ENCODE assay signal across 15 cellular contexts in the genomic region with DNA sequence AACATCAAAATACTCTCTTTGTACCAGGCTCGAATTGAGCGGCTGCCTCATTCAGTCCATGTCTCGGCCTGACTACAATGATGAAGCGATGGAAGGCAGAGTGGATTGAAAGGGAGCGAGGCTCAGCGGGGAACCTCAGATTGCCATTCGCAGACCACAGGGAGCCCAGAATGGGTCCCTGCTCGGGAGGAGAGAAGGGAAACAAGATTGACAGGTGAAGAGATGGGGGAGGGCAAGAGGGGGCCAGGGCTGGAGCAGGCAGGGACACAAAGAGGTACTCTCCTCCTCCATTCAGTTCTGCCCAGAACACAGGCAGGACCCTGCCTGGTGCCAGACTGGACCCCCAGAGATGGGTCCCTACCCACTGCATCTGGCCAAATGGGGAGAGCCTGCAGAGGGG.
DNase-seq lines count a peak whose midpoint lies in the region; ATAC-seq and TF ChIP-seq lines count a peak whose summit lies in the region.
"Had no signal": no experiment of that assay in that cellular context is flagged by ENCODE, and none has a peak within 500 bp of the region (broad histone marks: within the 10 kb centered on the region; RNA-seq: fewer than 3 reads in every experiment).

No MANE protein-coding gene starts in this region.

- no peak overlapping the region for H3K27ac Mint-ChIP-seq in endodermal cell
- H3K27ac Mint-ChIP-seq: CD4-positive, CD25-positive, alpha-beta regulatory T cell had no signal

- H3K36me3 ChIP-seq in neural cell (ENCODE audit: insufficient read depth, low read length) (no peaks in the 10 kb centered on the region), endodermal cell (ENCODE audit: control insufficient read depth, insufficient read depth, low read length) (no peaks in the 10 kb centered on the region)
- H3K36me3 ChIP-seq: BLaER1 treated with 17β-estradiol and CSF1 and Interleukin-3, amounts not matched to agents 10 nM and 100 nM had no signal

- H3K4me3 Mint-ChIP-seq in endodermal cell: no peak overlapping the region
- H3K4me3 Mint-ChIP-seq: CD4-positive, CD25-positive, alpha-beta regulatory T cell; H9 had no signal

- peak; percentile 20 for TF ChIP-seq EP300 in neural cell (conservative IDR thresholded peaks at IDR 0.05; ENCODE audit: poor library complexity, severe bottlenecking)

- intact Hi-C loops in left cardiac atrium (cut with DNase I) (loop anchor here (10.0 kb wide), 4 partner anchors 444 to 934 kb away; a partner anchor contains a TSS), Right ventricle myocardium inferior (cut with DNase I) (loop anchor here (5.0 kb wide), 3 partner anchors 707 to 937 kb away; a partner anchor contains a TSS)

- H3F3A ChIP-seq in neural cell (ENCODE audit: insufficient read depth, low read length, poor library complexity, severe bottlenecking): peaks cover 3% of the 10 kb centered on the region

- no peaks in the 10 kb centered on the region for H3K9me2 ChIP-seq in neural cell (ENCODE audit: insufficient read depth, low read length)

- CTCF ChIA-PET in RWPE1 (lab: Yijun Ruan, JAX): no interaction called here

- TF ChIP-seq CTCF in RWPE1 (conservative IDR thresholded peaks at IDR 0.05; ENCODE audit: low read depth) (no peak), neural cell (IDR thresholded peaks at IDR 0.05; ENCODE audit: poor library complexity, severe bottlenecking) (no peak), endodermal cell (conservative IDR thresholded peaks at IDR 0.05) (no peak)

- H3K4me1 ChIP-seq in endodermal cell (ENCODE audit: control insufficient read depth, insufficient read depth, low read length): no peaks in the 10 kb centered on the region

- H3K27ac ChIP-seq in RWPE1 (peak overlapping the region; percentile 20), neural cell (ENCODE audit: low read length) (peak overlapping the region; percentile 69), endodermal cell (ENCODE audit: low read depth, low read length) (no peak overlapping the region)
- H3K27ac ChIP-seq: BLaER1 treated with 17β-estradiol and CSF1 and Interleukin-3, amounts not matched to agents 10 nM and 100 nM; GM23248 had no signal

- peaks cover 67% of the 10 kb centered on the region for H3K27me3 Mint-ChIP-seq in endodermal cell (ENCODE audit: insufficient read depth)

- peak; percentile 16 for TF ChIP-seq RAD21 in neural cell (conservative IDR thresholded peaks at IDR 0.05)

- no peak overlapping the region for H3K4me2 ChIP-seq in neural cell (ENCODE audit: low read length)
- H3K4me2 ChIP-seq: BLaER1 treated with 17β-estradiol and CSF1 and Interleukin-3, amounts not matched to agents 10 nM and 100 nM had no signal

- no peaks in the 10 kb centered on the region for H3K9me3 Mint-ChIP-seq in endodermal cell
- H3K9me3 Mint-ChIP-seq: H9 had no signal

- H3K4me1 Mint-ChIP-seq in endodermal cell: peaks cover 15% of the 10 kb centered on the region

- no peaks in the 10 kb centered on the region for H3K9me3 ChIP-seq in neural cell (ENCODE audit: low read length)
- H3K9me3 ChIP-seq in endodermal cell (ENCODE audit: control insufficient read depth, low read length): no peaks in the 10 kb centered on the region
- H3K9me3 ChIP-seq: BLaER1 treated with 17β-estradiol and CSF1 and Interleukin-3, amounts not matched to agents 10 nM and 100 nM had no signal

- DNase-seq in left cardiac atrium (peak; percentile 10), Right ventricle myocardium inferior (ENCODE audit: missing footprints) (no peak), RWPE1 (ENCODE audit: low spot score) (no peak), retina (peak; percentile 43), endodermal cell (no peak), T-helper 9 cell (no peak)
- no peak for DNase-seq in activated naive CD4-positive, alpha-beta T cell treated with Interleukin-2 at 50 U/mL for 16 hours
- DNase-seq: DMS53, GF-D8 had no signal

- peak overlapping the region; percentile 40 for H3K9ac ChIP-seq in neural cell (ENCODE audit: low read length)
- H3K9ac ChIP-seq in endodermal cell (ENCODE audit: extremely low read depth, low read length, poor library complexity, severe bottlenecking): no peak overlapping the region
- H3K9ac ChIP-seq: BLaER1 treated with 17β-estradiol and CSF1 and Interleukin-3, amounts not matched to agents 10 nM and 100 nM; GM23248 had no signal

- H3K79me2 ChIP-seq in neural cell (replicated peaks; ENCODE audit: insufficient read depth, low read length): no peaks in the 10 kb centered on the region

- no peaks in the 10 kb centered on the region for H3K36me3 Mint-ChIP-seq in endodermal cell (ENCODE audit: low read depth)
- H3K36me3 Mint-ChIP-seq: CD4-positive, CD25-positive, alpha-beta regulatory T cell had no signal

- ATAC-seq in left cardiac atrium (no peak), Right ventricle myocardium inferior (no peak)
- ATAC-seq: HepG2 had no signal

- H2AFZ ChIP-seq in neural cell (ENCODE audit: low read depth, low read length): peak overlapping the region; percentile 21
- H2AFZ ChIP-seq: GM23248 had no signal

- H3K27me3 ChIP-seq in neural cell (ENCODE audit: insufficient read depth, low read depth, low read length) (peaks cover 3% of the 10 kb centered on the region), endodermal cell (ENCODE audit: control insufficient read depth, insufficient read depth, low read length, poor library complexity, severe bottlenecking) (peaks cover 43% of the 10 kb centered on the region)

- H3K4me3 ChIP-seq in neural cell (ENCODE audit: low read length): no peak overlapping the region
- no peak overlapping the region for H3K4me3 ChIP-seq in endodermal cell (ENCODE audit: low read length)
- H3K4me3 ChIP-seq: BLaER1 treated with 17β-estradiol and CSF1 and Interleukin-3, amounts not matched to agents 10 nM and 100 nM; GM23248 had no signal

- POLR2A ChIA-PET in RWPE1 (lab: Yijun Ruan, JAX; ENCODE audit: low non-redundant PET): no interaction called here

- H4K20me1 ChIP-seq in neural cell (ENCODE audit: insufficient read depth): no peaks in the 10 kb centered on the region

- WGBS in endodermal cell (ENCODE audit: insufficient coverage in 1 of 2, insufficient read length in 1 of 2), 2 experiments: 30 to 57% methylated on average over 5 to 8 of the region's 8 CpGs

TF ChIP-seq in neural cell, 6 proteins besides CTCF, POLR2A, EP300 and RAD21:
- TF ChIP-seq MXI1 (conservative IDR thresholded peaks at IDR 0.05; ENCODE audit: poor library complexity, severe bottlenecking): no peak
- TF ChIP-seq POLR2AphosphoS5 (IDR thresholded peaks at IDR 0.05): peak; percentile 26
- TF ChIP-seq SMC3 (conservative IDR thresholded peaks at IDR 0.05; ENCODE audit: poor library complexity): peak; percentile 16

Comparison
In these comparisons a context has a peak if more than half of its experiments do, and no peak if none do; other contexts are left out.
1. DNase-seq: peak in left cardiac atrium (single experiment) and retina (single experiment); none in Right ventricle myocardium inferior (single experiment), RWPE1 (single experiment), endodermal cell (single experiment), activated naive CD4-positive, alpha-beta T cell treated with Interleukin-2 at 50 U/mL for 16 hours (single experiment) and T-helper 9 cell (single experiment).